8 cellular contexts compared by ENCODE assay signal in genomic region chr1:156122519-156123355, GRCh38. TPM values are rescaled to one million over a fixed set of nuclear protein-coding genes. Genes with fewer than 3 reads are reported as not detected.
DNase-seq lines count a peak whose midpoint lies in the region; ATAC-seq and TF ChIP-seq lines count a peak whose summit lies in the region.

No MANE protein-coding gene starts in this region.

- H3K36me3 ChIP-seq in ES-I3 (ENCODE audit: insufficient read depth, low read length) (no peaks in the 10 kb centered on the region), lower lobe of right lung (peaks cover under 1% of the 10 kb centered on the region), thymus (ENCODE audit: control insufficient read depth, insufficient read depth) (no peaks in the 10 kb centered on the region)

- H3K4me3 ChIP-seq in coronary artery, result peak overlapping the region; percentile 96
- H3K4me3 ChIP-seq in lower lobe of right lung, result peak overlapping the region; percentile 46
- H3K4me3 ChIP-seq in thymus (ENCODE audit: low read length), result no peak overlapping the region

- 85% methylated on average over 14 of the region's 14 CpGs for WGBS in thymus

- peak; percentile 27 for DNase-seq in NCI-H774 (lab: John Stamatoyannopoulos, UW)
- DNase-seq in coronary artery (ENCODE audit: low spot score), result peak; percentile 95
- peak; percentile 75 for DNase-seq in lower lobe of right lung
- DNase-seq in germinal center (ENCODE audit: low spot score), result no peak
- no peak for DNase-seq in NAMALWA (ENCODE audit: low spot score)

- peak overlapping the region; percentile 93 to 99 for H3K27ac ChIP-seq in coronary artery
- peak overlapping the region; percentile 99 for H3K27ac ChIP-seq in lower lobe of right lung
- H3K27ac ChIP-seq in thymus (ENCODE audit: low read depth), result peak overlapping the region; percentile 88

- TF ChIP-seq CTCF in coronary artery (IDR thresholded peaks at IDR 0.05), result no peak
- TF ChIP-seq CTCF in lower lobe of right lung (IDR thresholded peaks at IDR 0.05), result peak; percentile 11

- H3K27me3 ChIP-seq in lower lobe of right lung (ENCODE audit: low read depth) (no peaks in the 10 kb centered on the region), thymus (ENCODE audit: control insufficient read depth, insufficient read depth) (peaks cover 5% of the 10 kb centered on the region)

- intact Hi-C loops in lower lobe of right lung (cut with DNase I), result no loop called here

- H3K9me3 ChIP-seq in ES-I3 (ENCODE audit: control insufficient read depth, insufficient read depth, low read length), result no peaks in the 10 kb centered on the region
- no peaks in the 10 kb centered on the region for H3K9me3 ChIP-seq in lower lobe of right lung
- H3K9me3 ChIP-seq in thymus (ENCODE audit: control insufficient read depth), result no peaks in the 10 kb centered on the region

- H3K4me1 ChIP-seq in ES-I3 (ENCODE audit: insufficient read depth, low read length) (peaks cover 66% of the 10 kb centered on the region), lower lobe of right lung (peaks cover 100% of the 10 kb centered on the region), thymus (ENCODE audit: control insufficient read depth, insufficient read depth, low read length) (peaks cover 15% of the 10 kb centered on the region)

- peak; percentile 5 to 23 for ATAC-seq in lower lobe of right lung
- no peak for ATAC-seq in HG03520 (IDR thresholded peaks at IDR 0.05; ENCODE audit: unreplicated experiment)

- H3K9ac ChIP-seq in ES-I3 (ENCODE audit: low read depth, low read length), result peak overlapping the region; percentile 21; the same call in 1 of the 2 replicates

RNA-seq across cellular contexts. Expression of gene LMNA, which starts 8.2 kb away (rescaled TPM):
- total RNA-seq in lower lobe of right lung, result 235 TPM
- polyA plus RNA-seq in thymus, result 68.3 TPM

RNA-seq across cellular contexts. Expression of gene SEMA4A, which starts 30.6 kb away (rescaled TPM):
- 28.9 TPM for total RNA-seq in lower lobe of right lung
- 14.8 TPM for polyA plus RNA-seq in thymus

RNA-seq across cellular contexts. Expression of gene MEX3A, which starts 40.5 kb away (rescaled TPM):
- total RNA-seq in lower lobe of right lung, result 0.74 TPM
- 0.55 TPM for polyA plus RNA-seq in thymus

Comparison
In these comparisons a context has a peak if more than half of its experiments do, and no peak if none do; other contexts are left out.
1. DNase-seq: peak in NCI-H774 (single experiment), coronary artery (single experiment) and lower lobe of right lung (single experiment); none in germinal center (single experiment) and NAMALWA (single experiment).
2. Peak in every context shown above with its lines, with median percentiles within 50 percentile points of each other: H3K27ac ChIP-seq.